ENCODE assay signal across 27 cellular contexts in genomic region chr2:175244697-175245096, GRCh38.
"Had no signal": no experiment of that assay in that cellular context is flagged by ENCODE, and none has a peak within 500 bp of the region (broad histone marks: within the 10 kb centered on the region; RNA-seq: fewer than 3 reads in every experiment).

No MANE protein-coding gene starts in this region.

- H3K27ac ChIP-seq: colonic mucosa, epithelial cell of prostate, esophagus squamous epithelium, gastrocnemius medialis, heart right ventricle, left lung had no signal

- H3K4me1 ChIP-seq: colonic mucosa, esophagus squamous epithelium, gastrocnemius medialis, left lung had no signal

- H3K36me3 ChIP-seq: colonic mucosa, esophagus squamous epithelium, gastrocnemius medialis, heart right ventricle, left lung had no signal

- H3K27me3 ChIP-seq: colonic mucosa, esophagus squamous epithelium, gastrocnemius medialis, heart right ventricle, left lung had no signal

- H3K4me3 ChIP-seq: colonic mucosa, esophagus squamous epithelium, gastrocnemius medialis, heart right ventricle, left lung, lung had no signal

- H3K9me3 ChIP-seq: colonic mucosa, esophagus squamous epithelium, gastrocnemius medialis had no signal

- FAIRE-seq: endometrium, islet of Langerhans, keratinocyte had no signal

- ATAC-seq: effector memory CD8-positive, alpha-beta T cell; esophagus mucosa; gastrocnemius medialis; heart right ventricle; left cardiac atrium; left lung; left ventricle myocardium superior; naive thymus-derived CD4-positive, alpha-beta T cell had no signal

- DNase-seq: colonic mucosa; cortex of kidney; effector CD8-positive, alpha-beta T cell; effector memory CD8-positive, alpha-beta T cell; endodermal cell; erythroblast; esophagus squamous epithelium; foreskin fibroblast; foreskin melanocyte; gastrocnemius medialis; glutamatergic neuron; head of caudate nucleus; heart right ventricle; hippocampal formation; left cardiac atrium; left lung; left ventricle myocardium superior; mammary epithelial cell; mesendoderm; midbrain; naive thymus-derived CD4-positive, alpha-beta T cell had no signal
